Comparison of ENCODE assay signal across 9 cellular contexts in the genomic region with DNA sequence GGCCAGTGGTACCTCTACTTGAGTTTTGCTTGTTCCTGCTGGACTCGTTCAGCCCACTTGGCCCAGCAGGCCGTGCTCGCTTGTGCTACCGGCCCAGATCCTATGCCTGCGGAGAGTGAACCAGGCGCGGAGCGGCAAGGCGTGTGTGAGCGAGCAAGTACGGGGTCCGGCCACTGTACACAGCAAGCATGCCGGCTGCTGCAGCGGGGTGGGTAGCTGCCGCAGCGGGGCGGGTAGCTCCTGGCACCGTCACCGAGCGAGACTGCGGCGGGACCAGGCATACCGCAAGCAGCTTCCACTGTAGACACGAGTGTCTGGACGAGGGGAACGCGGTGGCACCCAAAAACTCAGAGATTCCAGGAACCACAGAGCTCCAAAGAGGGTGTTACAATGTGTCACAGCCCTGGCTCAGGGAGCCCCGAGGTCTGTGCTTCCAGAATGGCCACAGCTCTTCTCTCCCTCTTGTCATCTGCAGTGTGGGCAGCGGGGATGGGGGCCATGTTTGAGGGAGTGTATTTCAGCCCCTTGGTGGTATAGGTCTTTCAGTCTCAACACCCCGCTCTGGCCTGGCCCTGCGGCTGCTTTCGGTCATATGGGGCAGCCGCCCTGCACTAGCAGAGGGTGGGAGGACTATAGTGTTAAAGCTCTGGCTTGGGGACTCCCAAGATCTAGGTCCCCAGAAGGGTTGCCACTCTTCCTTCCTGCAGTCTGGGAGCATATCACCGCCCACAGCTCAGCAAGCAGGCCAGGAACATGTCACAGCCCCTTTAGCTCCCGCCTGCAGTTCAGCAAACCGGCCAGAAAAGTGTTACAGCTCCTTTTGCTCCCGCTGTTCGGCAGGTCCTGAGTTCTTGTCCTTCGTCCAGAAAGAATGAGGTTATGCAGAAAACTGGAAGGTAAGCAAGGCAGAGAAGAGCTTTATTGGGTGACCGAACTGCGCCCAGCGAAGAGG. TPM values are rescaled to one million over a fixed set of nuclear protein-coding genes. Genes with fewer than 3 reads are reported as not detected.
DNase-seq lines count a peak whose midpoint lies in the region; ATAC-seq and TF ChIP-seq lines count a peak whose summit lies in the region.
"Had no signal": no experiment of that assay in that cellular context is flagged by ENCODE, and none has a peak within 500 bp of the region (broad histone marks: within the 10 kb centered on the region; RNA-seq: fewer than 3 reads in every experiment).

No MANE protein-coding gene starts in this region.

- H3K4ac ChIP-seq in neuronal stem cell (ENCODE audit: low read length) (no peak overlapping the region), mesendoderm (ENCODE audit: low read depth, low read length) (no peak overlapping the region)

- peaks cover 24 to 41% of the 10 kb centered on the region in 2 donors for H3K27me3 Mint-ChIP-seq in effector memory CD8-positive, alpha-beta T cell

- peak overlapping the region; percentile 87 for H3K23ac ChIP-seq in neuronal stem cell (ENCODE audit: low read depth, low read length, poor library complexity)
- no peak overlapping the region for H3K23ac ChIP-seq in mesendoderm (ENCODE audit: low read length)

- no peaks in the 10 kb centered on the region for H3K79me1 ChIP-seq in neuronal stem cell (ENCODE audit: low read depth, low read length)
- H3K79me1 ChIP-seq in mesendoderm (ENCODE audit: low read length), result no peaks in the 10 kb centered on the region

- peak overlapping the region; percentile 87 for H3K14ac ChIP-seq in neuronal stem cell (ENCODE audit: low read length)

- H2BK5ac ChIP-seq in neuronal stem cell (ENCODE audit: low read length) (no peak overlapping the region), mesendoderm (ENCODE audit: low read length) (no peak overlapping the region)

- H3K9ac ChIP-seq in neuronal stem cell (ENCODE audit: low read depth, low read length, poor library complexity), result peak overlapping the region; percentile 40
- H3K9ac ChIP-seq in mesendoderm (ENCODE audit: low read length), result no peak overlapping the region

- no peak overlapping the region for H4K91ac ChIP-seq in neuronal stem cell (ENCODE audit: low read depth, low read length, poor library complexity)

- CTCF ChIA-PET in HEK293T (lab: Yijun Ruan, JAX), result interaction anchor here (0.9 kb wide), 1 partner anchor 297 kb away, joined by 3 read pairs; no protein-coding TSS in a partner anchor

- peaks cover 1 to 4% of the 10 kb centered on the region in 2 donors for H3K4me1 Mint-ChIP-seq in effector memory CD8-positive, alpha-beta T cell (ENCODE audit: low read depth in 2 of 2)

- H3K27me3 ChIP-seq in neuronal stem cell (ENCODE audit: control insufficient read depth in 3 of 3, insufficient read depth in 3 of 3, low read depth in 1 of 3, low read length in 3 of 3), result no peaks in the 10 kb centered on the region
- no peaks in the 10 kb centered on the region for H3K27me3 ChIP-seq in mesendoderm (ENCODE audit: insufficient read depth, low read length, poor library complexity)
- H3K27me3 ChIP-seq: cardiac muscle cell had no signal

- H4K8ac ChIP-seq in neuronal stem cell (ENCODE audit: low read depth, low read length) (peak overlapping the region; percentile 58), mesendoderm (ENCODE audit: low read depth, low read length) (no peak overlapping the region)

- H3K9me3 ChIP-seq in neuronal stem cell (replicated peaks in 1 of 2; ENCODE audit: control insufficient read depth in 2 of 2, insufficient read depth in 1 of 2, low read depth in 1 of 2, low read length in 2 of 2), result no peaks in the 10 kb centered on the region

- H3K27ac ChIP-seq in neuronal stem cell (replicated peaks; ENCODE audit: low read length) (no peak overlapping the region), mesendoderm (ENCODE audit: low read depth, low read length) (no peak overlapping the region)
- H3K27ac ChIP-seq: cardiac muscle cell had no signal

- no peak overlapping the region for H2BK120ac ChIP-seq in neuronal stem cell (ENCODE audit: low read depth, low read length)
- no peak overlapping the region for H2BK120ac ChIP-seq in mesendoderm (ENCODE audit: low read depth, low read length)

- WGBS in neuronal stem cell (ENCODE audit: extremely low coverage in 2 of 2, insufficient read length in 2 of 2, insufficient replicate concordance in 1 of 2), 2 donors, result no CpG with 5 or more reads among the region's 42 CpGs
- no CpG with 5 or more reads among the region's 42 CpGs for WGBS in mesendoderm (ENCODE audit: extremely low coverage, insufficient coverage, low lambda C conversion rate)

- H2BK12ac ChIP-seq in neuronal stem cell (ENCODE audit: low read length), result peak overlapping the region; percentile 80

- peak; percentile 67 for ATAC-seq in effector memory CD8-positive, alpha-beta T cell (replicated peaks)
- ATAC-seq in HG02623 (IDR thresholded peaks at IDR 0.05; ENCODE audit: unreplicated experiment), result no peak

- H3K4me3 Mint-ChIP-seq in effector memory CD8-positive, alpha-beta T cell, result peak overlapping the region in 1 of 2 donors; percentile 51

- peaks cover 0 to 4% of the 10 kb centered on the region in 2 donors for H3K4me1 ChIP-seq in neuronal stem cell (ENCODE audit: control insufficient read depth in 2 of 2, insufficient read depth in 1 of 2, low read depth in 1 of 2, low read length in 2 of 2)
- H3K4me1 ChIP-seq in mesendoderm (ENCODE audit: control insufficient read depth, low read depth, low read length), result no peaks in the 10 kb centered on the region

- H2AK5ac ChIP-seq in neuronal stem cell (ENCODE audit: low read depth, low read length) (no peak overlapping the region), mesendoderm (ENCODE audit: low read length) (no peak overlapping the region)

- H3K18ac ChIP-seq in neuronal stem cell (ENCODE audit: low read length), result no peak overlapping the region
- no peak overlapping the region for H3K18ac ChIP-seq in mesendoderm (ENCODE audit: low read length)

- H2AFZ ChIP-seq in neuronal stem cell (ENCODE audit: low read length), result peak overlapping the region; percentile 45

- H3K56ac ChIP-seq in mesendoderm (ENCODE audit: low read length), result no peak overlapping the region

- POLR2A ChIA-PET in HEK293T (lab: Yijun Ruan, JAX), result interaction anchor here (0.6 kb wide), 1 partner anchor 272 kb away, joined by 3 read pairs; no protein-coding TSS in a partner anchor

- H3K4me2 ChIP-seq in neuronal stem cell (ENCODE audit: insufficient read depth, low read length, poor library complexity, severe bottlenecking), result no peak overlapping the region
- H3K4me2 ChIP-seq in mesendoderm (ENCODE audit: low read length), result no peak overlapping the region

- no peaks in the 10 kb centered on the region for H3K9me3 Mint-ChIP-seq in effector memory CD8-positive, alpha-beta T cell

- H4K5ac ChIP-seq in mesendoderm (ENCODE audit: low read length), result no peak overlapping the region

- no peak overlapping the region for H3K27ac Mint-ChIP-seq in effector memory CD8-positive, alpha-beta T cell

- H2BK15ac ChIP-seq in neuronal stem cell (ENCODE audit: low read length) (peak overlapping the region; percentile 22), mesendoderm (replicated peaks; ENCODE audit: low read depth) (no peak overlapping the region)

- DNase-seq in Ammon's horn (ENCODE audit: low spot score), result peak; percentile 46
- peak; percentile 24 for DNase-seq in NCI-H2227 treated with DMSO at 0.1 percent for 48 hours (lab: John Stamatoyannopoulos, UW)
- no peak for DNase-seq in effector memory CD8-positive, alpha-beta T cell
- no peak for DNase-seq in neuronal stem cell (ENCODE audit: low spot score)
- no peak for DNase-seq in mesendoderm
- no peak for DNase-seq in HEK293T (ENCODE audit: extremely low spot score)
- DNase-seq in SKM-1 treated with dmso at 0.1 percent for 144 hours (lab: John Stamatoyannopoulos, UW; ENCODE audit: unreplicated experiment), result no peak

- no peaks in the 10 kb centered on the region for H3K79me2 ChIP-seq in mesendoderm (ENCODE audit: control insufficient read depth, insufficient read depth, low read length)

- H3K36me3 Mint-ChIP-seq in effector memory CD8-positive, alpha-beta T cell (ENCODE audit: insufficient read depth), result no peaks in the 10 kb centered on the region

- H3K4me3 ChIP-seq in neuronal stem cell (ENCODE audit: low read length in 2 of 2) (no peak overlapping the region), mesendoderm (ENCODE audit: low read length) (no peak overlapping the region)
- H3K4me3 ChIP-seq: cardiac muscle cell had no signal

- H3K36me3 ChIP-seq in neuronal stem cell (replicated peaks in 1 of 2; ENCODE audit: control insufficient read depth in 2 of 2, insufficient read depth in 2 of 2, low read length in 2 of 2) (no peaks in the 10 kb centered on the region), mesendoderm (ENCODE audit: control insufficient read depth, insufficient read depth, low read length) (no peaks in the 10 kb centered on the region)
- H3K36me3 ChIP-seq: cardiac muscle cell had no signal

TF ChIP-seq in HEK293T, 16 proteins besides CTCF, POLR2A, EP300 and RAD21 (continues in another document):
- TF ChIP-seq CTBP1 (IDR thresholded peaks at IDR 0.05; ENCODE audit: borderline replicate concordance), result no peak
- no peak for TF ChIP-seq ELF4 (IDR thresholded peaks at IDR 0.05)
- TF ChIP-seq, protein P1, sequence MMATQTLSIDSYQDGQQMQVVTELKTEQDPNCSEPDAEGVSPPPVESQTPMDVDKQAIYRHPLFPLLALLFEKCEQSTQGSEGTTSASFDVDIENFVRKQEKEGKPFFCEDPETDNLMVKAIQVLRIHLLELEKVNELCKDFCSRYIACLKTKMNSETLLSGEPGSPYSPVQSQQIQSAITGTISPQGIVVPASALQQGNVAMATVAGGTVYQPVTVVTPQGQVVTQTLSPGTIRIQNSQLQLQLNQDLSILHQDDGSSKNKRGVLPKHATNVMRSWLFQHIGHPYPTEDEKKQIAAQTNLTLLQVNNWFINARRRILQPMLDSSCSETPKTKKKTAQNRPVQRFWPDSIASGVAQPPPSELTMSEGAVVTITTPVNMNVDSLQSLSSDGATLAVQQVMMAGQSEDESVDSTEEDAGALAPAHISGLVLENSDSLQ (IDR thresholded peaks at IDR 0.05), result no peak
- no peak for TF ChIP-seq FOXA1 (IDR thresholded peaks at IDR 0.05)
- no peak for TF ChIP-seq NFRKB (IDR thresholded peaks at IDR 0.05)
- TF ChIP-seq SP1 (IDR thresholded peaks at IDR 0.05), result no peak

RNA-seq across cellular contexts. Expression of a gene that starts 6.1 kb away (rescaled TPM):
- 126 TPM for polyA plus RNA-seq in neuronal stem cell (2013, experiment 1 of 2)
- 134 TPM for polyA plus RNA-seq in neuronal stem cell (2013, experiment 2 of 2)
- 165 TPM for polyA plus RNA-seq in mesendoderm (2013, experiment 1 of 2)
- 172 TPM for polyA plus RNA-seq in mesendoderm (2013, experiment 2 of 2)

RNA-seq across cellular contexts. Expression of a gene that starts 11.6 kb away (rescaled TPM):
- polyA plus RNA-seq in neuronal stem cell (2013, experiment 1 of 2), result not detected
- polyA plus RNA-seq in neuronal stem cell (2013, experiment 2 of 2), result not detected
- polyA plus RNA-seq in mesendoderm (2013, experiment 1 of 2), result 0.25 TPM
- polyA plus RNA-seq in mesendoderm (2013, experiment 2 of 2), result 0.32 TPM
- polyA plus RNA-seq: cardiac muscle cell had no signal

RNA-seq across cellular contexts. Expression of a gene that starts 19.7 kb away (rescaled TPM):
- polyA plus RNA-seq in neuronal stem cell (2013, experiment 1 of 2), result not detected
- not detected for polyA plus RNA-seq in neuronal stem cell (2013, experiment 2 of 2)
- polyA plus RNA-seq in mesendoderm (2013, experiment 1 of 2), result not detected
- polyA plus RNA-seq in mesendoderm (2013, experiment 2 of 2), result not detected
- polyA plus RNA-seq: cardiac muscle cell had no signal

RNA-seq across cellular contexts. Expression of a gene that starts 51.1 kb away (rescaled TPM):
- 1.4 TPM for polyA plus RNA-seq in neuronal stem cell (2013, experiment 1 of 2)
- 1.4 TPM for polyA plus RNA-seq in neuronal stem cell (2013, experiment 2 of 2)
- polyA plus RNA-seq in mesendoderm (2013, experiment 1 of 2), result 0.44 TPM
- polyA plus RNA-seq in mesendoderm (2013, experiment 2 of 2), result 0.43 TPM

RNA-seq across cellular contexts. Expression of a gene that starts 53.8 kb away (rescaled TPM):
- 0.04 TPM for polyA plus RNA-seq in neuronal stem cell (2013, experiment 1 of 2)
- 0.04 TPM for polyA plus RNA-seq in neuronal stem cell (2013, experiment 2 of 2)
- 0.24 TPM for polyA plus RNA-seq in mesendoderm (2013, experiment 1 of 2)
- 0.25 TPM for polyA plus RNA-seq in mesendoderm (2013, experiment 2 of 2)
- polyA plus RNA-seq: cardiac muscle cell had no signal

Comparison
In these comparisons a context has a peak if more than half of its experiments do, and no peak if none do; other contexts are left out.
1. DNase-seq: peak in Ammon's horn (single experiment) and NCI-H2227 treated with DMSO at 0.1 percent for 48 hours (single experiment); none in effector memory CD8-positive, alpha-beta T cell (0 of 3), neuronal stem cell (single experiment), mesendoderm (single experiment), HEK293T (single experiment) and SKM-1 treated with dmso at 0.1 percent for 144 hours (single experiment).